In genomic region chr12:5807090-5807414, GRCh38 we compare ENCODE assay signal across 22 cellular contexts.
DNase-seq lines count a peak whose midpoint lies in the region; ATAC-seq and TF ChIP-seq lines count a peak whose summit lies in the region.
"Had no signal": no experiment of that assay in that cellular context is flagged by ENCODE, and none has a peak within 500 bp of the region (broad histone marks: within the 10 kb centered on the region; RNA-seq: fewer than 3 reads in every experiment).

No MANE protein-coding gene starts in this region.

- POLR2A ChIA-PET in RWPE1 (lab: Yijun Ruan, JAX; ENCODE audit: low non-redundant PET) = no interaction called here

- no peak overlapping the region for H3K27ac Mint-ChIP-seq in activated naive CD4-positive, alpha-beta T cell treated with anti-CD3 and anti-CD28 coated beads, Interleukin-2, amount 50 U/mL, for 72 hours
- H3K27ac Mint-ChIP-seq: activated CD4-positive, alpha-beta memory T cell treated with anti-CD3 and anti-CD28 coated beads for 36 hours; activated naive CD8-positive, alpha-beta T cell; activated T-helper 2 cell treated with anti-CD3 and anti-CD28 coated beads, Interferon-gamma antibody, Interleukin-2, Interleukin-4, amounts not matched to agents 10 μg/mL and 5 μg/mL and 100 μg/mL, durations not matched to agents 14 hours and 24 hours and 36 hours had no signal

- no peak for TF ChIP-seq EP300 in suprapubic skin (IDR thresholded peaks at IDR 0.05)

- H3K36me3 Mint-ChIP-seq in activated naive CD4-positive, alpha-beta T cell treated with anti-CD3 and anti-CD28 coated beads, Interleukin-2, amount 50 U/mL, for 72 hours = no peaks in the 10 kb centered on the region
- H3K36me3 Mint-ChIP-seq: activated CD4-positive, alpha-beta memory T cell treated with anti-CD3 and anti-CD28 coated beads for 36 hours; activated naive CD8-positive, alpha-beta T cell; naive B cell had no signal

- DNase-seq in AG10803 (ENCODE audit: low read depth) (peak; percentile 37), HS-27A (ENCODE audit: low read depth) (peak; percentile 82), RWPE1 (ENCODE audit: low spot score) (peak; percentile 3), kidney tubule cell (ENCODE audit: low spot score) (peak; percentile 93), CD1c-positive myeloid dendritic cell (ENCODE audit: extremely low spot score) (no peak), suprapubic skin (ENCODE audit: low spot score in 2 of 2) (no peak)
- DNase-seq in activated naive CD4-positive, alpha-beta T cell treated with anti-CD3 and anti-CD28 coated beads, Interleukin-2, amount 50 U/mL, for 72 hours (ENCODE audit: low spot score in 2 of 2) = no peak
- DNase-seq: activated CD4-positive, alpha-beta memory T cell treated with anti-CD3 and anti-CD28 coated beads for 36 hours; GF-D8; left colon; mesenchymal stem cell; naive B cell; NCI-H187 treated with DMSO at 0.1 percent for 48 hours; NCI-H2227 treated with DMSO at 0.1 percent for 48 hours; occipital lobe; SHP77 had no signal

- H3K27ac ChIP-seq in RWPE1 (no peak overlapping the region), suprapubic skin (no peak overlapping the region)
- H3K27ac ChIP-seq: ascending aorta, C4-2B, vagina had no signal

- TF ChIP-seq CTCF in AG10803 (conservative IDR thresholded peaks at IDR 0.05; ENCODE audit: low read length) = no peak
- no peak for TF ChIP-seq CTCF in RWPE1 (conservative IDR thresholded peaks at IDR 0.05; ENCODE audit: low read depth)
- no peak for TF ChIP-seq CTCF in suprapubic skin (IDR thresholded peaks at IDR 0.05)

- no peaks in the 10 kb centered on the region for H3K9me3 Mint-ChIP-seq in activated naive CD4-positive, alpha-beta T cell treated with anti-CD3 and anti-CD28 coated beads, Interleukin-2, amount 50 U/mL, for 72 hours
- H3K9me3 Mint-ChIP-seq: activated CD4-positive, alpha-beta memory T cell treated with anti-CD3 and anti-CD28 coated beads for 36 hours; activated T-helper 2 cell treated with anti-CD3 and anti-CD28 coated beads, Interferon-gamma antibody, Interleukin-2, Interleukin-4, amounts not matched to agents 10 μg/mL and 5 μg/mL and 100 μg/mL, durations not matched to agents 14 hours and 24 hours and 36 hours; naive B cell had no signal

- no peaks in the 10 kb centered on the region for H3K9me3 ChIP-seq in suprapubic skin
- H3K9me3 ChIP-seq: ascending aorta, vagina had no signal

- no peak for ATAC-seq in activated naive CD4-positive, alpha-beta T cell treated with anti-CD3 and anti-CD28 coated beads, Interleukin-2, amount 50 U/mL, for 72 hours
- no peak for ATAC-seq in HG03521 (IDR thresholded peaks at IDR 0.05; ENCODE audit: unreplicated experiment)
- ATAC-seq: left colon had no signal

- H3K4me1 ChIP-seq in suprapubic skin = no peaks in the 10 kb centered on the region
- H3K4me1 ChIP-seq: ascending aorta, vagina had no signal

- H3K36me3 ChIP-seq in suprapubic skin = no peaks in the 10 kb centered on the region
- H3K36me3 ChIP-seq: ascending aorta, vagina had no signal

- no peak overlapping the region for H3K4me3 ChIP-seq in AG10803 (ENCODE audit: low read length)
- H3K4me3 ChIP-seq in suprapubic skin = no peak overlapping the region
- H3K4me3 ChIP-seq: ascending aorta, vagina had no signal

- WGBS in suprapubic skin = 92% methylated on average over 6 of the region's 6 CpGs

- no peak for TF ChIP-seq POLR2A in suprapubic skin (IDR thresholded peaks at IDR 0.05)

- CTCF ChIA-PET in RWPE1 (lab: Yijun Ruan, JAX) = interaction anchor here (0.6 kb wide), 1 partner anchor 20 kb away, joined by 4 read pairs; no protein-coding TSS in a partner anchor

- H3K27me3 ChIP-seq in suprapubic skin = peaks cover 37% of the 10 kb centered on the region
- H3K27me3 ChIP-seq: ascending aorta, vagina had no signal

Comparison
In these comparisons a context has a peak if more than half of its experiments do, and no peak if none do; other contexts are left out.
1. DNase-seq: peak in AG10803 (single experiment), HS-27A (single experiment), RWPE1 (single experiment) and kidney tubule cell (single experiment); none in CD1c-positive myeloid dendritic cell (single experiment), activated naive CD4-positive, alpha-beta T cell treated with anti-CD3 and anti-CD28 coated beads, Interleukin-2, amount 50 U/mL, for 72 hours (0 of 2) and suprapubic skin (0 of 2).